Comparison of ENCODE assay signal across 8 cellular contexts in the genomic region with DNA sequence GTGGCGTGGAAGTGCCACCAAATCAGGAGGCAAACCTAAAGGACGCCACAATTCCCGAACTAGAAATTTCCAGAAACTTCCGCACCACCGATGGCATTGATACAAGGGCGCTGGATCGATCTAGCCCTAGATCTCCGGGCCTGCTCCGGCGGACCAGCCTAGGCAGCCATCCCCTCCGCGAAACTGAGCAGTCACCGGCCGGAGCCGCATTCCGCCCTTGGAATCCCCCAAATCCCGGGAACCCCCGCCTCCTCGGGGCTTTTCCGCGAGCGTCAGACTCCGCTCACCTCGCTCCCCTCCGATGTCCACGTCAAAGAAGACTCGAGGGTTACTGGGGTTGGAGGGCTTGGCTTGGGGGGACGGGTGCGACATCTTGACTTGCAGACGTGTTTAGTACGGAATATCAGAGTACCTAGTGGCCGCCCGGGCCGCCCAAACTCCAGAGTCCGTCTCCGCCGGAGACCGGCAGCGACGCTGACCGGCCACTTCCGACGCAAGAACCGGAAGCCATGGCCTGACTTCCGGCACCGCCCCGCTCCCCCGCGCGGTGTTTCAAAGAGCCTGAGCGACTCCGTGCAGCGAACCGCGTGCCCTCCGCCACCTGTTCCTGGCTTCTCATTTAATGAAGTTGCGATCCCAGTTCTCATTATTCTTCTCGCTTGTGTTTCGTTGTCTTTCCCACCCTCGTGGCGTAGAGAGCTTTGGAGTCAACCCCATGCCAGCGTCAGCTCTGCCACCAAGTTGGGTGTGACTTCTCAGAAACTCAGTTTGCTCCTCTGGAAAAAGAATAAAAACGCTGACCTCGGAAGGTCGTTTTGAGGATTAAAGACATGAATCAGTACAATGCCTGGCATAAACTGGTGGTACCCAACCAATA. TPM values are rescaled to one million over a fixed set of nuclear protein-coding genes. Genes with fewer than 3 reads are reported as not detected.
A peak's percentile ranks its signal among the peaks of the same experiment; 100 is the strongest.
DNase-seq lines count a peak whose midpoint lies in the region; ATAC-seq, FAIRE-seq and TF ChIP-seq lines count a peak whose summit lies in the region.

TSS of gene PPID (minus strand) at position 480 of the 877 bp plus-strand sequence. CDS start at position 372, 108 bp downstream.

- intact Hi-C loops in vagina (cut with DNase I): loop anchor here (10.0 kb wide), 1 partner anchor 452 kb away; no protein-coding TSS in a partner anchor

- H3K9me3 ChIP-seq in vagina: no peaks in the 10 kb centered on the region

- peak within 1 kb of the TSS; percentile 72 for H3K9ac ChIP-seq in rectal smooth muscle tissue (ENCODE audit: low read length)

- H3K4me3 ChIP-seq in astrocyte of the cerebellum (ENCODE audit: low read depth, low read length) (peak within 1 kb of the TSS; percentile 67), rectal smooth muscle tissue (ENCODE audit: low read length) (peak within 1 kb of the TSS; percentile 83), vagina (peak within 1 kb of the TSS; percentile 77 to 92)

- peak; percentile 74 for DNase-seq in GM18507 (ENCODE audit: extremely low spot score, insufficient read length, low read depth)
- peak; percentile 41 to 63 for DNase-seq in NCI-H187 (lab: John Stamatoyannopoulos, UW)
- DNase-seq in T-helper 9 cell: peak; percentile 69
- DNase-seq in astrocyte of the cerebellum (ENCODE audit: low read depth): no peak
- peak; percentile 79 for DNase-seq in hepatic stellate cell (ENCODE audit: low spot score)
- no peak for DNase-seq in vagina (ENCODE audit: extremely low spot score in 2 of 2)

- peak in 1 of 2 donors; percentile 68 for TF ChIP-seq POLR2A in vagina (IDR thresholded peaks at IDR 0.05)

- H3K36me3 ChIP-seq in rectal smooth muscle tissue (ENCODE audit: control insufficient read depth, insufficient read depth, low read length) (peaks cover 10% of the 10 kb centered on the region), vagina (peaks cover 0 to 23% of the 10 kb centered on the region in 2 donors)

- peak; percentile 96 for FAIRE-seq in GM18507 (lab: Jason Lieb, UNC)

- in situ Hi-C loops in astrocyte of the cerebellum (cut with HindIII; ENCODE audit: low sequenced_read_pairs): loop anchor here (25.0 kb wide), 1 partner anchor 464 kb away; no protein-coding TSS in a partner anchor

- H3K27me3 ChIP-seq in rectal smooth muscle tissue (ENCODE audit: control insufficient read depth, insufficient read depth, low read length): no peaks in the 10 kb centered on the region
- H3K27me3 ChIP-seq in vagina: no peaks in the 10 kb centered on the region

- no peak for TF ChIP-seq CTCF in astrocyte of the cerebellum (IDR thresholded peaks at IDR 0.05; ENCODE audit: low read depth, low read length, missing control alignments)
- TF ChIP-seq CTCF in vagina (IDR thresholded peaks at IDR 0.05): no peak

- peak within 1 kb of the TSS; percentile 88 for H3K27ac ChIP-seq in rectal smooth muscle tissue (ENCODE audit: low read depth, low read length)
- H3K27ac ChIP-seq in vagina: peak within 1 kb of the TSS; percentile 96

- peak; percentile 98 for ATAC-seq in HG02943 (IDR thresholded peaks at IDR 0.05; ENCODE audit: low read depth, unreplicated experiment)

- H3K4me1 ChIP-seq in rectal smooth muscle tissue (ENCODE audit: control insufficient read depth, insufficient read depth, low read length) (peaks cover 8% of the 10 kb centered on the region), vagina (peaks cover 12% of the 10 kb centered on the region)

RNA-seq across cellular contexts. Expression of gene PPID, which starts in this region (rescaled TPM):
- total RNA-seq in vagina: 15.0 TPM

Comparison
In these comparisons a context has a peak if more than half of its experiments do, and no peak if none do; other contexts are left out.
1. DNase-seq: peak in GM18507 (single experiment), NCI-H187 (2 of 2), T-helper 9 cell (single experiment) and hepatic stellate cell (single experiment); none in astrocyte of the cerebellum (single experiment) and vagina (0 of 2).
2. Peak in every context shown above with its lines, with median percentiles within 50 percentile points of each other: H3K4me3 ChIP-seq.